Comparison of ENCODE assay signal across 8 cellular contexts in genomic region chr17:55420067-55420775, GRCh38.
DNase-seq lines count a peak whose midpoint lies in the region; ATAC-seq and TF ChIP-seq lines count a peak whose summit lies in the region.

No MANE protein-coding gene starts in this region.

- peak overlapping the region; percentile 89 to 90 for H3K9ac ChIP-seq in mucosa of rectum (ENCODE audit: low read depth in 1 of 2, low read length in 2 of 2)

- peaks cover 9% of the 10 kb centered on the region for H3K4me1 ChIP-seq in RWPE2 (ENCODE audit: insufficient read depth, poor library complexity, severe bottlenecking)
- H3K4me1 ChIP-seq in mucosa of rectum (ENCODE audit: control insufficient read depth in 2 of 2, insufficient read depth in 2 of 2, low read length in 2 of 2), result peaks cover 7 to 14% of the 10 kb centered on the region in 2 donors

- H3K27me3 ChIP-seq in RWPE2 (ENCODE audit: insufficient read depth, poor library complexity, severe bottlenecking) (no peaks in the 10 kb centered on the region), mucosa of rectum (ENCODE audit: control insufficient read depth in 2 of 2, insufficient read depth in 2 of 2, low read length in 2 of 2) (no peaks in the 10 kb centered on the region)

- DNase-seq in RWPE2 (ENCODE audit: low spot score) (no peak), cardiac fibroblast (ENCODE audit: low read depth in 2 of 2) (no peak), NCI-H1105 (lab: John Stamatoyannopoulos, UW) (no peak), NCI-H1417 treated with DMSO at 0.1 percent for 48 hours (lab: John Stamatoyannopoulos, UW) (no peak), NCI-H2029 (lab: John Stamatoyannopoulos, UW) (no peak)

- H3K27ac ChIP-seq in RWPE2 (ENCODE audit: poor library complexity, severe bottlenecking), result peak overlapping the region; percentile 50
- H3K27ac ChIP-seq in mucosa of rectum (ENCODE audit: low read depth in 2 of 2, low read length in 2 of 2), result peak overlapping the region; percentile 83 to 92

- TF ChIP-seq CTCF in RWPE2 (IDR thresholded peaks at IDR 0.05; ENCODE audit: poor library complexity, severe bottlenecking), result no peak
- no peak for TF ChIP-seq CTCF in cardiac fibroblast (IDR thresholded peaks at IDR 0.05; ENCODE audit: low read depth, low read length)

- peak overlapping the region; percentile 87 for H3K4me3 ChIP-seq in RWPE2 (ENCODE audit: severe bottlenecking)
- peak overlapping the region; percentile 70 to 98 for H3K4me3 ChIP-seq in cardiac fibroblast (replicated peaks in 1 of 2; ENCODE audit: low read depth in 2 of 2, low read length in 2 of 2)
- peak overlapping the region; percentile 87 to 94 for H3K4me3 ChIP-seq in mucosa of rectum (ENCODE audit: low read length in 2 of 2)

- ATAC-seq in GM18502 (IDR thresholded peaks at IDR 0.05; ENCODE audit: poor library complexity, unreplicated experiment), result peak; percentile 37
- ATAC-seq in HG02610 (IDR thresholded peaks at IDR 0.05; ENCODE audit: unreplicated experiment), result peak; percentile 23
- no peak for ATAC-seq in RWPE2 (ENCODE audit: low read depth)

- H3K9me3 ChIP-seq in RWPE2 (ENCODE audit: severe bottlenecking) (no peaks in the 10 kb centered on the region), mucosa of rectum (ENCODE audit: control insufficient read depth in 2 of 2, low read length in 2 of 2) (no peaks in the 10 kb centered on the region)

- no peaks in the 10 kb centered on the region for H3K36me3 ChIP-seq in RWPE2 (ENCODE audit: low read depth)
- no peaks in the 10 kb centered on the region for H3K36me3 ChIP-seq in mucosa of rectum (ENCODE audit: control insufficient read depth in 2 of 2, insufficient read depth in 2 of 2, low read length in 2 of 2)
